Comparison of ENCODE assay signal across 21 cellular contexts in genomic region chr10:90967865-90968264, GRCh38. TPM values are rescaled to one million over a fixed set of nuclear protein-coding genes. Genes with fewer than 3 reads are reported as not detected.
"Had no signal": no experiment of that assay in that cellular context is flagged by ENCODE, and none has a peak within 500 bp of the region (broad histone marks: within the 10 kb centered on the region; RNA-seq: fewer than 3 reads in every experiment).

No MANE protein-coding gene starts in this region.

- H3K36me3 ChIP-seq: adrenal gland, breast epithelium, WERI-Rb-1 had no signal

- H3K27me3 ChIP-seq: adrenal gland, breast epithelium had no signal

- H3K4me1 ChIP-seq: breast epithelium had no signal

- H3K4me3 ChIP-seq: adrenal gland, breast epithelium, K562, SK-N-MC had no signal

- FAIRE-seq: K562 had no signal

- H3K27ac ChIP-seq: adrenal gland, breast epithelium, SK-N-MC, WERI-Rb-1 had no signal

- DNase-seq: activated CD4-positive, alpha-beta T cell treated with anti-CD3 and anti-CD28 coated beads for 36 hours; activated CD8-positive, alpha-beta memory T cell treated with anti-CD3 and anti-CD28 coated beads, Interleukin-2, amount 50 U/mL, for 4 hours; activated CD8-positive, alpha-beta T cell treated with anti-CD3 and anti-CD28 coated beads for 36 hours; activated naive CD4-positive, alpha-beta T cell treated with anti-CD3 and anti-CD28 coated beads, Interleukin-2, amount 50 U/mL, for 16 hours; activated naive CD8-positive, alpha-beta T cell treated with anti-CD3 and anti-CD28 coated beads, Interleukin-2, amount 10 ng/mL, durations not matched to agents 7 days and 5 days; adrenal gland; anterior cingulate cortex; central memory CD4-positive, alpha-beta T cell; Kasumi-1; NCI-H1105 treated with DMSO at 0.1 percent for 48 hours; NCI-H1436 treated with DMSO at 0.1 percent for 48 hours; NCI-H187; NCI-H2081 treated with DMSO at 0.1 percent for 48 hours; NCI-H446; NCI-H524; SW 1271; WERI-Rb-1 had no signal

- H3K9me3 ChIP-seq: adrenal gland, breast epithelium had no signal

- ATAC-seq: activated CD4-positive, alpha-beta T cell treated with anti-CD3 and anti-CD28 coated beads for 36 hours; activated CD8-positive, alpha-beta T cell treated with anti-CD3 and anti-CD28 coated beads for 36 hours; K562 had no signal

RNA-seq across cellular contexts. Expression of gene ANKRD1, which starts 47.0 kb away (rescaled TPM):
- total RNA-seq: activated CD4-positive, alpha-beta T cell treated with anti-CD3 and anti-CD28 coated beads for 36 hours; activated CD8-positive, alpha-beta T cell treated with anti-CD3 and anti-CD28 coated beads for 36 hours; activated naive CD8-positive, alpha-beta T cell treated with anti-CD3 and anti-CD28 coated beads, Interleukin-2, amount 10 ng/mL, durations not matched to agents 7 days and 5 days; K562; T-helper 1 cell treated with Interleukin-12 subunit alpha and Interleukin-12 subunit beta and Interleukin-4 antibody, amounts not matched to agents 30 ng/mL and 1 ng/mL, for 36 hours had no signal
- polyA plus RNA-seq: K562 had no signal
